In genomic region chr2:230218411-230218810, GRCh38 we compare ENCODE assay signal across 10 cellular contexts. TPM values are rescaled to one million over a fixed set of nuclear protein-coding genes. Genes with fewer than 3 reads are reported as not detected.
DNase-seq lines count a peak whose midpoint lies in the region; ATAC-seq, FAIRE-seq and TF ChIP-seq lines count a peak whose summit lies in the region.
"Had no signal": no experiment of that assay in that cellular context is flagged by ENCODE, and none has a peak within 500 bp of the region (broad histone marks: within the 10 kb centered on the region; RNA-seq: fewer than 3 reads in every experiment).

No MANE protein-coding gene starts in this region.

- peak overlapping the region; percentile 87 to 89 for H3K4me3 ChIP-seq in CD4-positive, alpha-beta memory T cell (ENCODE audit: low read length in 2 of 2)
- H3K4me3 ChIP-seq in GM12878, result peak overlapping the region; percentile 82
- no peak overlapping the region for H3K4me3 ChIP-seq in mucosa of descending colon

- SMC1A ChIA-PET in GM12878 (lab: Charles Lee; ENCODE audit: uncharacterized antibody, unreplicated experiment), result interaction anchor here (1.0 to 8.5 kb wide), 8 partner anchors 9 to 216 kb away, joined by 3 to 121 read pairs (median 4); partner anchors contain the start of gene SP140L

- no peak for TF ChIP-seq CTCF in GM12878 (IDR thresholded peaks at IDR 0.05 in 2 of 3, conservative IDR thresholded peaks at IDR 0.05 in 1 of 3; ENCODE audit: control insufficient read depth in 2 of 3, extremely low read depth in 1 of 3, insufficient read depth in 1 of 3, low read depth in 3 of 3, low read length in 3 of 3)
- TF ChIP-seq CTCF in mucosa of descending colon (IDR thresholded peaks at IDR 0.05), result no peak

- POLR2A ChIA-PET in CD4-positive, alpha-beta memory T cell (lab: Charles Lee; ENCODE audit: partially characterized antibody), result interaction anchor here (0.8 to 3.2 kb wide), 11 partner anchors 8 to 576 kb away, joined by 3 to 31 read pairs (median 10); partner anchors contain the start of genes SP100 and SP140L
- POLR2A ChIA-PET in GM12878 (lab: Charles Lee), result interaction anchor here (0.8 to 3.2 kb wide), 6 partner anchors 9 to 396 kb away, joined by 3 to 20 read pairs (median 3); no protein-coding TSS in a partner anchor

- no peaks in the 10 kb centered on the region for H3K27me3 ChIP-seq in CD4-positive, alpha-beta memory T cell (ENCODE audit: insufficient read depth, low read length)
- H3K27me3 ChIP-seq in GM12878 (replicated peaks in 1 of 2; ENCODE audit: control insufficient read depth in 2 of 2, insufficient read depth in 2 of 2, low read length in 1 of 2), result no peaks in the 10 kb centered on the region

- 0% methylated on average over 2 of the region's 2 CpGs for WGBS in GM12878 (ENCODE audit: insufficient coverage, insufficient replicate concordance, low lambda C conversion rate, missing lambda C conversion rate)

- H3K27ac ChIP-seq in CD4-positive, alpha-beta memory T cell (ENCODE audit: low read depth, low read length), result peak overlapping the region; percentile 86
- H3K27ac ChIP-seq in GM12878 (ENCODE audit: control insufficient read depth, insufficient read depth), result peak overlapping the region; percentile 95

- peaks cover 45 to 69% (median 57%) of the 10 kb centered on the region in 4 donors for H3K4me1 Mint-ChIP-seq in CD4-positive, alpha-beta memory T cell

- H3K4me2 ChIP-seq in GM12878 (ENCODE audit: control insufficient read depth, insufficient read depth), result peak overlapping the region; percentile 77

- in situ Hi-C loops in GM12878 (cut with MboI), result no loop called here

- no peaks in the 10 kb centered on the region for H3K27me3 Mint-ChIP-seq in CD4-positive, alpha-beta memory T cell

- FAIRE-seq in GM12878 (lab: Jason Lieb, UNC), result no peak
- FAIRE-seq: G401.6 had no signal

- H3K27ac Mint-ChIP-seq in CD4-positive, alpha-beta memory T cell, result peak overlapping the region; percentile 29 to 93 (median 79)

- CTCF ChIA-PET in CD4-positive, alpha-beta memory T cell (lab: Charles Lee; ENCODE audit: partially characterized antibody), result interaction anchor here (1.6 to 1.9 kb wide), 2 partner anchors 10 to 36 kb away, joined by 6 read pairs; no protein-coding TSS in a partner anchor
- CTCF ChIA-PET in GM12878 (lab: Yijun Ruan, JAX), result interaction anchor here (1.0 to 4.3 kb wide), 5 partner anchors 10 to 392 kb away, joined by 3 to 36 read pairs (median 4); no protein-coding TSS in a partner anchor

- H3K4me1 ChIP-seq in CD4-positive, alpha-beta memory T cell (ENCODE audit: insufficient read depth, low read length), result peaks cover 48% of the 10 kb centered on the region
- peaks cover 26% of the 10 kb centered on the region for H3K4me1 ChIP-seq in GM12878 (ENCODE audit: control insufficient read depth, insufficient read depth, low read length)
- H3K4me1 ChIP-seq in mucosa of descending colon (ENCODE audit: low read depth), result peaks cover 11% of the 10 kb centered on the region

- intact Hi-C loops in CD4-positive, alpha-beta memory T cell (cut with micrococcal nuclease), result loop anchor here (1.0 to 5.0 kb wide), 3 partner anchors 8 to 394 kb away; no protein-coding TSS in a partner anchor
- intact Hi-C loops in GM12878 (cut with micrococcal nuclease; ENCODE audit: unreplicated experiment), result no loop called here
- intact Hi-C loops in mucosa of descending colon (cut with DNase I, micrococcal nuclease), result no loop called here

- TF ChIP-seq EP300 in GM12878 (IDR thresholded peaks at IDR 0.05; ENCODE audit: borderline replicate concordance in 1 of 2, control insufficient read depth in 1 of 2, low read depth in 2 of 2, low read length in 2 of 2), result no peak

- H3K9ac ChIP-seq in GM12878 (ENCODE audit: control insufficient read depth, insufficient read depth, low read length), result peak overlapping the region; percentile 88

- H3K9me3 ChIP-seq in CD4-positive, alpha-beta memory T cell (ENCODE audit: control insufficient read depth in 1 of 2, low read length in 2 of 2), result no peaks in the 10 kb centered on the region
- no peaks in the 10 kb centered on the region for H3K9me3 ChIP-seq in GM12878 (replicated peaks; ENCODE audit: control insufficient read depth, insufficient read depth, low read length)
- H3K9me3 ChIP-seq in mucosa of descending colon, result no peaks in the 10 kb centered on the region

- DNase-seq in CD4-positive, alpha-beta memory T cell, result peak in 1 of 5 donors; percentile 37
- DNase-seq in Kasumi-1 (lab: John Stamatoyannopoulos, UW) (peak; percentile 69 to 75), GM12878 (ENCODE audit: low read depth, low spot score) (no peak), mucosa of descending colon (no peak), kidney glomerular epithelial cell (lab: John Stamatoyannopoulos, UW) (no peak)
- no peak for DNase-seq in stimulated activated CD4-positive, alpha-beta T cell treated with anti-CD3 and anti-CD28 coated beads, Interleukin-12 subunit alpha, Interleukin-12 subunit beta, amount 100 ng/mL, for 4 hours
- DNase-seq: cerebellar nuclear complex had no signal

- TF ChIP-seq POLR2A in GM12878 (IDR thresholded peaks at IDR 0.05; ENCODE audit: low read depth, low read length), result no peak

- peak overlapping the region; percentile 95 to 100 (median 99) for H3K4me3 Mint-ChIP-seq in CD4-positive, alpha-beta memory T cell

- peaks cover 0 to 3% (median 0%) of the 10 kb centered on the region in 8 donors for H3K9me3 Mint-ChIP-seq in CD4-positive, alpha-beta memory T cell

- BruUV-seq in GM12878 (replicated peaks; lab: Mats Ljungman, UMichigan), result no TSS peak

- 0 out of 2 replicates have a peak, but pooled peaks cover 2% of the 10 kb centered on the region for H4K20me1 ChIP-seq in GM12878 (ENCODE audit: control insufficient read depth, insufficient read depth)

- ATAC-seq in GM12878, result peak; percentile 63
- peak; percentile 47 for ATAC-seq in mucosa of descending colon
- ATAC-seq in HG03175 (IDR thresholded peaks at IDR 0.05; ENCODE audit: unreplicated experiment), result no peak
- no peak for ATAC-seq in HG02970 (IDR thresholded peaks at IDR 0.05; ENCODE audit: low FRiP score, unreplicated experiment)

- H3K36me3 ChIP-seq in CD4-positive, alpha-beta memory T cell (ENCODE audit: insufficient read depth, low read length), result peaks cover 33% of the 10 kb centered on the region
- H3K36me3 ChIP-seq in GM12878 (ENCODE audit: control insufficient read depth in 2 of 2, insufficient read depth in 2 of 2, low read length in 1 of 2) (peaks cover 4 to 23% of the 10 kb centered on the region in 2 experiments), mucosa of descending colon (ENCODE audit: low read depth) (no peaks in the 10 kb centered on the region)

- no peak for TF ChIP-seq RAD21 in GM12878 (IDR thresholded peaks at IDR 0.05; ENCODE audit: insufficient read depth, low read depth, low read length)

- H2AFZ ChIP-seq in GM12878 (ENCODE audit: control insufficient read depth, low read depth, low read length), result no peak overlapping the region

- H3K79me2 ChIP-seq in GM12878 (ENCODE audit: control insufficient read depth, insufficient read depth, low read length), result peaks cover 39% of the 10 kb centered on the region

- H3K36me3 Mint-ChIP-seq in CD4-positive, alpha-beta memory T cell, result peaks cover 43 to 52% of the 10 kb centered on the region in 2 donors

- RAD21 ChIA-PET in GM12878 (lab: Charles Lee; ENCODE audit: unreplicated experiment), result interaction anchor here (1.1 to 4.2 kb wide), 8 partner anchors 9 to 397 kb away, joined by 4 to 30 read pairs (median 10); partner anchors contain the start of gene SP100

TF ChIP-seq in GM12878, 131 proteins besides CTCF, POLR2A, EP300 and RAD21 (continues in another document):
- peak; percentile 38; the same call in 1 of the 2 replicates for TF ChIP-seq TCF7 (IDR thresholded peaks at IDR 0.05; ENCODE audit: borderline replicate concordance)

RNA-seq across cellular contexts. Expression of gene SP110, which starts 1.4 kb away (rescaled TPM):
- total RNA-seq in CD4-positive, alpha-beta memory T cell, result 100 to 1,000 TPM; 108 to 123 TPM
- 10 to 100 TPM; 49.8 to 99.2 TPM for polyA plus RNA-seq in CD4-positive, alpha-beta memory T cell
- total RNA-seq in GM12878 (2013; cell fraction: nucleolus; rRNA removed), result 315 and 352 TPM in 2 replicates
- 81.2 and 98.7 TPM in 2 replicates for total RNA-seq in GM12878 (2014; rRNA removed)
- 125 and 130 TPM in 2 replicates for total RNA-seq in GM12878 (2014; rRNA removed; fragmentation: Illumina TruSeq; extraction: Trizol)
- 82.3 and 82.5 TPM in 2 replicates for total RNA-seq in GM12878 (2021)
- polyA plus RNA-seq in GM12878 (2011; ENCODE audit: low read depth), result 67.6 TPM
- 86.5 and 107 TPM in 2 replicates for polyA plus RNA-seq in GM12878 (2011; rRNA removed)
- polyA plus RNA-seq in GM12878 (2011; cell fraction: cytosol; rRNA removed), result 94.5 and 123 TPM in 2 replicates
- 131 and 192 TPM in 2 replicates for polyA plus RNA-seq in GM12878 (2011; cell fraction: nucleus; rRNA removed)
- polyA plus RNA-seq in GM12878 (2012), result 84.4 and 86.7 TPM in 2 replicates
- 149 and 176 TPM in 2 replicates for polyA plus RNA-seq in GM12878 (2014; fragmentation: Illumina TruSeq; extraction: Trizol)
- 100 to 1,000 TPM in 1 of 2 experiments, 10 to 100 TPM in 1; 97.3 to 103 TPM for polyA plus RNA-seq in GM12878 (2014; fragmentation: Nextera tagmentation; extraction: Ambion mirVana)
- 68.6 and 86.5 TPM in 2 replicates for polyA plus RNA-seq in GM12878 (2014; rRNA removed)
- polyA plus RNA-seq in GM12878 (2016; fragmentation: Nextera tagmentation; extraction: Ambion mirVana), result 100 to 1,000 TPM; 109 to 113 TPM
- polyA minus RNA-seq in GM12878 (2011; rRNA and poly(A)+ RNA removed), result 111 and 121 TPM in 2 replicates
- polyA minus RNA-seq in GM12878 (2011; cell fraction: cytosol; rRNA and poly(A)+ RNA removed), result 38.5 and 44.1 TPM in 2 replicates
- 78.3 and 127 TPM in 2 replicates for polyA minus RNA-seq in GM12878 (2011; cell fraction: nucleus; rRNA and poly(A)+ RNA removed)
- total RNA-seq in mucosa of descending colon, result 10 to 100 TPM; 17.4 to 23.0 (median 22.9) TPM

RNA-seq across cellular contexts. Expression of gene SP140, which starts 7.1 kb away (rescaled TPM):
- total RNA-seq in CD4-positive, alpha-beta memory T cell, result 10 to 100 TPM; 70.8 to 79.3 TPM
- 10 to 100 TPM; 18.0 to 34.2 TPM for polyA plus RNA-seq in CD4-positive, alpha-beta memory T cell
- total RNA-seq in GM12878 (2013; cell fraction: nucleolus; rRNA removed), result 405 and 446 TPM in 2 replicates
- total RNA-seq in GM12878 (2014; rRNA removed) (87.0 and 101 TPM in 2 replicates), GM12878 (2014; rRNA removed; fragmentation: Illumina TruSeq; extraction: Trizol) (141 and 154 TPM in 2 replicates), GM12878 (2021) (106 and 113 TPM in 2 replicates), mucosa of descending colon (1 to 10 TPM; 3.1 to 4.9 (median 3.7) TPM)
- 88.4 TPM for polyA plus RNA-seq in GM12878 (2011; ENCODE audit: low read depth)
- polyA plus RNA-seq in GM12878 (2011; rRNA removed) (159 and 164 TPM in 2 replicates), GM12878 (2014; fragmentation: Illumina TruSeq; extraction: Trizol) (120 and 143 TPM in 2 replicates), GM12878 (2014; fragmentation: Nextera tagmentation; extraction: Ambion mirVana) (10 to 100 TPM; 61.7 to 93.9 TPM), GM12878 (2014; rRNA removed) (76.1 and 87.2 TPM in 2 replicates), GM12878 (2016; fragmentation: Nextera tagmentation; extraction: Ambion mirVana) (10 to 100 TPM; 85.4 to 87.5 TPM)
- polyA plus RNA-seq in GM12878 (2011; cell fraction: cytosol; rRNA removed), result 96.6 and 112 TPM in 2 replicates
- polyA plus RNA-seq in GM12878 (2011; cell fraction: nucleus; rRNA removed), result 175 and 178 TPM in 2 replicates
- 64.2 and 65.5 TPM in 2 replicates for polyA plus RNA-seq in GM12878 (2012)
- polyA minus RNA-seq in GM12878 (2011; rRNA and poly(A)+ RNA removed), result 143 and 187 TPM in 2 replicates
- 27.0 and 32.6 TPM in 2 replicates for polyA minus RNA-seq in GM12878 (2011; cell fraction: cytosol; rRNA and poly(A)+ RNA removed)
- 173 and 304 TPM in 2 replicates for polyA minus RNA-seq in GM12878 (2011; cell fraction: nucleus; rRNA and poly(A)+ RNA removed)

Comparison
In these comparisons a context has a peak if more than half of its experiments do, and no peak if none do; other contexts are left out.
1. DNase-seq: peak in Kasumi-1 (2 of 2); none in GM12878 (single experiment), mucosa of descending colon (0 of 3), stimulated activated CD4-positive, alpha-beta T cell treated with anti-CD3 and anti-CD28 coated beads, Interleukin-12 subunit alpha, Interleukin-12 subunit beta, amount 100 ng/mL, for 4 hours (single experiment) and kidney glomerular epithelial cell (single experiment).
2. ATAC-seq: peak in GM12878 (single experiment) and mucosa of descending colon (single experiment); none in HG03175 (single experiment) and HG02970 (single experiment).
3. RNA of gene SP140, which starts 7.1 kb away (total RNA-seq): 87.0 to 446 TPM in GM12878 and 70.8 to 79.3 TPM in CD4-positive, alpha-beta memory T cell; 3.1 to 4.9 TPM in mucosa of descending colon; every median in the first group is over 10 times any median in the second.